ENCODE assay signal across 11 cellular contexts in genomic region chr1:22141493-22141892, GRCh38. TPM values are rescaled to one million over a fixed set of nuclear protein-coding genes. Genes with fewer than 3 reads are reported as not detected.
DNase-seq lines count a peak whose midpoint lies in the region; ATAC-seq and TF ChIP-seq lines count a peak whose summit lies in the region.
"Had no signal": no experiment of that assay in that cellular context is flagged by ENCODE, and none has a peak within 500 bp of the region (broad histone marks: within the 10 kb centered on the region; RNA-seq: fewer than 3 reads in every experiment).

No MANE protein-coding gene starts in this region.

- H3K36me3 ChIP-seq in iPS-15b (ENCODE audit: control insufficient read depth, insufficient read depth, low read length) (no peaks in the 10 kb centered on the region), body of pancreas (replicated peaks in 1 of 2; ENCODE audit: insufficient read depth in 1 of 2, low read depth in 2 of 2) (no peaks in the 10 kb centered on the region)

- DNase-seq in DMS53 (lab: John Stamatoyannopoulos, UW) (peak; percentile 75), DMS53 treated with DMSO at 0.1 percent for 48 hours (lab: John Stamatoyannopoulos, UW; ENCODE audit: unreplicated experiment) (no peak), WTC11 (ENCODE audit: low spot score) (no peak), retinal pigment epithelial cell (ENCODE audit: low read depth) (no peak), body of pancreas (no peak)
- DNase-seq: activated CD4-positive, CD25-positive, alpha-beta regulatory T cell; HFFc6; NCI-H1048 had no signal

- WGBS in body of pancreas, 2 donors, result 18 to 20% methylated on average over 8 of the region's 8 CpGs

- TF ChIP-seq POLR2A in body of pancreas (IDR thresholded peaks at IDR 0.05), result no peak

- intact Hi-C loops in body of pancreas (cut with DNase I), result no loop called here

- no peaks in the 10 kb centered on the region for H3K36me3 Mint-ChIP-seq in WTC11

- H3K9me3 Mint-ChIP-seq in WTC11, result no peaks in the 10 kb centered on the region
- H3K9me3 Mint-ChIP-seq: HFFc6 had no signal

- CTCF ChIA-PET in WTC11 (lab: Charles Lee), result interaction anchor here (0.7 to 3.8 kb wide), 15 partner anchors 8 to 275 kb away, joined by 3 to 36 read pairs (median 3); no protein-coding TSS in a partner anchor

- H3K27me3 ChIP-seq in iPS-15b (ENCODE audit: control insufficient read depth, insufficient read depth, low read length) (peaks cover 26% of the 10 kb centered on the region), body of pancreas (no peaks in the 10 kb centered on the region)

- H3K9ac ChIP-seq in iPS-15b (ENCODE audit: low read depth, low read length), result peak overlapping the region; percentile 26

- H3K4me1 Mint-ChIP-seq in WTC11, result peaks cover 39% of the 10 kb centered on the region

- H3K9me3 ChIP-seq in iPS-15b (ENCODE audit: control insufficient read depth, insufficient read depth, low read length), result no peaks in the 10 kb centered on the region
- no peaks in the 10 kb centered on the region for H3K9me3 ChIP-seq in body of pancreas

- POLR2A ChIA-PET in WTC11 (lab: Charles Lee), result no interaction called here

- H3K4me3 ChIP-seq in iPS-15b (ENCODE audit: low read depth, low read length) (peak overlapping the region; percentile 52), retinal pigment epithelial cell (ENCODE audit: low read length) (peak overlapping the region; percentile 41), body of pancreas (no peak overlapping the region)

- peaks cover 41% of the 10 kb centered on the region for H3K27me3 Mint-ChIP-seq in WTC11 (ENCODE audit: low read depth)

- peaks cover 14% of the 10 kb centered on the region for H3K4me1 ChIP-seq in iPS-15b (ENCODE audit: control insufficient read depth, insufficient read depth, low read length)
- H3K4me1 ChIP-seq in body of pancreas, result peaks cover 18% of the 10 kb centered on the region

- no peak for ATAC-seq in WTC11
- no peak for ATAC-seq in GM21737 (IDR thresholded peaks at IDR 0.05; ENCODE audit: unreplicated experiment)
- no peak for ATAC-seq in GM21717 (IDR thresholded peaks at IDR 0.05; ENCODE audit: unreplicated experiment)
- ATAC-seq in body of pancreas, result no peak

- H3K27ac ChIP-seq in body of pancreas, result no peak overlapping the region

- peak overlapping the region; percentile 64 for H3K4me3 Mint-ChIP-seq in WTC11
- H3K4me3 Mint-ChIP-seq: HFFc6 had no signal

- H3K27ac Mint-ChIP-seq in WTC11, result no peak overlapping the region
- H3K27ac Mint-ChIP-seq: HFFc6 had no signal

- TF ChIP-seq CTCF in WTC11 (IDR thresholded peaks at IDR 0.05) (no peak), retinal pigment epithelial cell (conservative IDR thresholded peaks at IDR 0.05; ENCODE audit: low read depth, low read length) (no peak), body of pancreas (IDR thresholded peaks at IDR 0.05) (no peak)

TF ChIP-seq in WTC11, 78 proteins besides CTCF, POLR2A, EP300 and RAD21:
- TF ChIP-seq CDX4 (CRISPR knock-in tag; IDR thresholded peaks at IDR 0.05; ENCODE audit: borderline replicate concordance) (no peak), CREB1 (CRISPR knock-in tag; IDR thresholded peaks at IDR 0.05) (no peak), NR1H2 (CRISPR knock-in tag; IDR thresholded peaks at IDR 0.05) (no peak), PRDM15 (CRISPR knock-in tag; IDR thresholded peaks at IDR 0.05) (no peak), SMAD4 (CRISPR knock-in tag; IDR thresholded peaks at IDR 0.05) (no peak), ZNF425 (CRISPR knock-in tag; conservative IDR thresholded peaks at IDR 0.05) (no peak), SP1 (CRISPR knock-in tag; conservative IDR thresholded peaks at IDR 0.05) (no peak), ERG (CRISPR knock-in tag; IDR thresholded peaks at IDR 0.05) (no peak), JUN (CRISPR knock-in tag; IDR thresholded peaks at IDR 0.05) (no peak), ATF3 (CRISPR knock-in tag; conservative IDR thresholded peaks at IDR 0.05) (no peak), FOXP1 (CRISPR knock-in tag; IDR thresholded peaks at IDR 0.05; ENCODE audit: borderline replicate concordance) (no peak), CBFB (CRISPR knock-in tag; IDR thresholded peaks at IDR 0.05; ENCODE audit: low read depth) (no peak), TP53 (CRISPR knock-in tag; IDR thresholded peaks at IDR 0.05) (no peak), ZNF121 (CRISPR knock-in tag; IDR thresholded peaks at IDR 0.05) (no peak)
TF ChIP-seq in WTC11: peak in this region for 0.

RNA-seq across cellular contexts. Expression of gene WNT4, which starts 1.4 kb away (rescaled TPM):
- 0.69 to 0.85 TPM (median 0.70 TPM) in 3 replicates for total RNA-seq in WTC11 (2021)
- total RNA-seq in body of pancreas, result 1 to 10 TPM in 1 of 2 donors, under 1 TPM in 1; 0.52 to 1.3 TPM
- total RNA-seq: HFFc6 had no signal

Comparison
In these comparisons a context has a peak if more than half of its experiments do, and no peak if none do; other contexts are left out.
1. H3K4me3 ChIP-seq: peak in iPS-15b (single experiment) and retinal pigment epithelial cell (single experiment); none in body of pancreas (0 of 2).